9 cellular contexts compared by ENCODE assay signal in the genomic region with DNA sequence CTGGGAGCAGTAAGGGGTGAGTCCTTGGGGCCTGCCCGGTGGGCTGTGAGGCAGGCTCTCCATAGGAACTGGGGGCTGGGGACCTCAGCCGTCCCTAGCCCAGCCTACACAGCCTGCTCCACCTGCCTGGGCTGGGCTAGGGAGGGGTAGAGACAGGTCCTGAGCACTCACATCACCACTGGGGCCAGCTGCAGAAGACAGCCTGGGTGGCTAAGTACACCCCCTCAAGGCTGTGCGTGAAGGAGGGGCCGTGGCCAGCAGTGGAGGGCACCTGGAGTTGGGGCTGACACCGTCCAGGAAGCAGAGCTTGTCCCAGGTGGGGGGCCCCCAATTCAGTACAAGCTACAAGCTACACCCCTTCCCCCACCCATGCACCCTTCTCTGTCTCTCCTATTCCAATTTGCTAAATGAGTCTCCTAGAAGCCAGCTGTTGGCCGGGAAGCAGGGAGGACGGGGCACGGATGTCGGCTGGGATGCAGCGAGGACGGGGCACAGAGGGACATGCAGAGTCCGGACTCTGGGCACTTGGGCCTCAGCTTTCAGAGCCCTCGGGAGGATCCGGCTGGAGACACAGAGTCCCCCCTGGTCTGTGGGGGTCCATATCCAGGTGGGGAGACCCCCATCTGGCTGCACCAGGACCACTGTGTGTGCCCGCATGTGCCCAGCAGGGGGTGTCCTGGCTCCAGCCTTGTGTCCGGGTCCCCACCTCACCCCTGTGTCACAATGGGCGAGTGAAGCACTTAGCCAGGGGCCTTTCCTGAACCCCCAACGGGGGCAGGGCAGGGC. TPM values are rescaled to one million over a fixed set of nuclear protein-coding genes. Genes with fewer than 3 reads are reported as not detected.
DNase-seq lines count a peak whose midpoint lies in the region; ATAC-seq and TF ChIP-seq lines count a peak whose summit lies in the region.
"Had no signal": no experiment of that assay in that cellular context is flagged by ENCODE, and none has a peak within 500 bp of the region (broad histone marks: within the 10 kb centered on the region; RNA-seq: fewer than 3 reads in every experiment).

No MANE protein-coding gene starts in this region.

- H3K4me1 ChIP-seq in lower lobe of right lung: peaks cover 28% of the 10 kb centered on the region

- ATAC-seq in activated T-cell treated with anti-CD3 and anti-CD28 coated beads, Interleukin-2, amount 50 U/mL, for 72 hours (replicated peaks in 1 of 2): no peak
- ATAC-seq in lower lobe of right lung (no peak), GM21381 (IDR thresholded peaks at IDR 0.05; ENCODE audit: unreplicated experiment) (no peak), HG03342 (IDR thresholded peaks at IDR 0.05; ENCODE audit: unreplicated experiment) (no peak)
- ATAC-seq: left colon had no signal

- peaks cover 24% of the 10 kb centered on the region for H3K4me1 Mint-ChIP-seq in activated T-cell treated with anti-CD3 and anti-CD28 coated beads, Interleukin-2, amount 50 U/mL, for 72 hours (ENCODE audit: low read depth)

- intact Hi-C loops in lower lobe of right lung (cut with DNase I): no loop called here

- peak; percentile 45 for TF ChIP-seq CTCF in BJ (IDR thresholded peaks at IDR 0.05; ENCODE audit: insufficient read depth, low read depth, low read length)
- peak; percentile 49 for TF ChIP-seq CTCF in GM13977 (IDR thresholded peaks at IDR 0.05; ENCODE audit: extremely low read depth, insufficient read depth, missing control alignments)
- peak; percentile 37 for TF ChIP-seq CTCF in lower lobe of right lung (IDR thresholded peaks at IDR 0.05)

- in situ Hi-C loops in GM13977 (cut with MboI; ENCODE audit: low pct_unique_long_range_greater_than_20kb, low sequenced_read_pairs, unreplicated experiment): no loop called here

- H3K4me3 Mint-ChIP-seq in activated T-cell treated with anti-CD3 and anti-CD28 coated beads, Interleukin-2, amount 50 U/mL, for 72 hours: peak overlapping the region; percentile 93 to 96

- H3K36me3 ChIP-seq in BJ (ENCODE audit: control insufficient read depth, insufficient read depth, low read length) (no peaks in the 10 kb centered on the region), lower lobe of right lung (no peaks in the 10 kb centered on the region)

- H3K36me3 Mint-ChIP-seq in activated T-cell treated with anti-CD3 and anti-CD28 coated beads, Interleukin-2, amount 50 U/mL, for 72 hours (ENCODE audit: insufficient read depth in 2 of 2): peaks cover 3 to 4% of the 10 kb centered on the region in 2 donors

- POLR2A ChIA-PET in BJ (lab: Charles Lee): no interaction called here

- H3K9me3 ChIP-seq in lower lobe of right lung: no peaks in the 10 kb centered on the region

- H3K4me3 ChIP-seq in BJ (ENCODE audit: low read depth, low read length) (peak overlapping the region; percentile 71; the same call in 1 of the 2 replicates), lower lobe of right lung (no peak overlapping the region)

- CTCF ChIA-PET in BJ (lab: Yijun Ruan, JAX): interaction anchor here (0.6 to 3.3 kb wide), 10 partner anchors 9 to 384 kb away, joined by 3 to 15 read pairs (median 4); partner anchors contain the start of gene CCNL2

- H3K27me3 ChIP-seq in BJ (ENCODE audit: control insufficient read depth, insufficient read depth, low read length) (no peaks in the 10 kb centered on the region), lower lobe of right lung (ENCODE audit: low read depth) (no peaks in the 10 kb centered on the region)

- H3K27ac Mint-ChIP-seq in activated T-cell treated with anti-CD3 and anti-CD28 coated beads, Interleukin-2, amount 50 U/mL, for 72 hours: no peak overlapping the region

- DNase-seq in BJ (ENCODE audit: low read depth): no peak
- DNase-seq in GM13977 (ENCODE audit: low spot score): no peak
- DNase-seq in activated T-cell treated with anti-CD3 and anti-CD28 coated beads, Interleukin-2, amount 50 U/mL, for 72 hours: peak in 1 of 2 donors; percentile 45
- DNase-seq in lower lobe of right lung: no peak
- DNase-seq in activated CD4-positive, CD25-positive, alpha-beta regulatory T cell (lab: John Stamatoyannopoulos, UW): no peak
- DNase-seq in NCI-H524 (lab: John Stamatoyannopoulos, UW): no peak

- H3K27me3 Mint-ChIP-seq in activated T-cell treated with anti-CD3 and anti-CD28 coated beads, Interleukin-2, amount 50 U/mL, for 72 hours (ENCODE audit: low read depth): no peaks in the 10 kb centered on the region

- peak overlapping the region; percentile 91 for H3K27ac ChIP-seq in lower lobe of right lung

- H3K9me3 Mint-ChIP-seq in activated T-cell treated with anti-CD3 and anti-CD28 coated beads, Interleukin-2, amount 50 U/mL, for 72 hours: no peaks in the 10 kb centered on the region

RNA-seq across cellular contexts. Expression of gene ISG15, which starts 1.8 kb away (rescaled TPM):
- 73.0 and 86.8 TPM in 2 replicates for polyA plus RNA-seq in BJ (2011; rRNA removed)
- 8.7 and 9.7 TPM in 2 replicates for polyA minus RNA-seq in BJ (2011; rRNA and poly(A)+ RNA removed)
- 100 to 1,000 TPM in 1 of 2 donors, 10 to 100 TPM in 1; 81.0 to 197 TPM for total RNA-seq in activated T-cell treated with anti-CD3 and anti-CD28 coated beads, Interleukin-2, amount 50 U/mL, for 72 hours
- 76.9 TPM for total RNA-seq in lower lobe of right lung

RNA-seq across cellular contexts. Expression of gene AGRN, which starts 4.8 kb away (rescaled TPM):
- 32.7 and 41.2 TPM in 2 replicates for polyA plus RNA-seq in BJ (2011; rRNA removed)
- 20.4 and 22.9 TPM in 2 replicates for polyA minus RNA-seq in BJ (2011; rRNA and poly(A)+ RNA removed)
- total RNA-seq in activated T-cell treated with anti-CD3 and anti-CD28 coated beads, Interleukin-2, amount 50 U/mL, for 72 hours: 100 to 1,000 TPM in 1 of 2 donors, 10 to 100 TPM in 1; 69.0 to 112 TPM
- total RNA-seq in lower lobe of right lung: 114 TPM

RNA-seq across cellular contexts. Expression of gene HES4, which starts 15.2 kb away (rescaled TPM):
- 5.6 and 10.8 TPM in 2 replicates for polyA plus RNA-seq in BJ (2011; rRNA removed)
- polyA minus RNA-seq in BJ (2011; rRNA and poly(A)+ RNA removed): 1.7 and 2.0 TPM in 2 replicates
- 1 to 10 TPM; 7.8 to 9.9 TPM for total RNA-seq in activated T-cell treated with anti-CD3 and anti-CD28 coated beads, Interleukin-2, amount 50 U/mL, for 72 hours
- total RNA-seq in lower lobe of right lung: 21.4 TPM

RNA-seq across cellular contexts. Expression of gene PERM1, which starts 33.2 kb away (rescaled TPM):
- not detected in 2 replicates for polyA plus RNA-seq in BJ (2011; rRNA removed)
- not detected in 2 replicates for polyA minus RNA-seq in BJ (2011; rRNA and poly(A)+ RNA removed)
- not detected for total RNA-seq in activated T-cell treated with anti-CD3 and anti-CD28 coated beads, Interleukin-2, amount 50 U/mL, for 72 hours
- total RNA-seq in lower lobe of right lung: not detected

RNA-seq across cellular contexts. Expression of gene PLEKHN1, which starts 48.8 kb away (rescaled TPM):
- polyA plus RNA-seq in BJ (2011; rRNA removed): 0.48 and 0.88 TPM in 2 replicates
- polyA minus RNA-seq in BJ (2011; rRNA and poly(A)+ RNA removed): 0.26 and 0.28 TPM in 2 replicates
- 1 to 10 TPM; 1.9 to 2.3 TPM for total RNA-seq in activated T-cell treated with anti-CD3 and anti-CD28 coated beads, Interleukin-2, amount 50 U/mL, for 72 hours
- total RNA-seq in lower lobe of right lung: 1.2 TPM
